In the genomic region with DNA sequence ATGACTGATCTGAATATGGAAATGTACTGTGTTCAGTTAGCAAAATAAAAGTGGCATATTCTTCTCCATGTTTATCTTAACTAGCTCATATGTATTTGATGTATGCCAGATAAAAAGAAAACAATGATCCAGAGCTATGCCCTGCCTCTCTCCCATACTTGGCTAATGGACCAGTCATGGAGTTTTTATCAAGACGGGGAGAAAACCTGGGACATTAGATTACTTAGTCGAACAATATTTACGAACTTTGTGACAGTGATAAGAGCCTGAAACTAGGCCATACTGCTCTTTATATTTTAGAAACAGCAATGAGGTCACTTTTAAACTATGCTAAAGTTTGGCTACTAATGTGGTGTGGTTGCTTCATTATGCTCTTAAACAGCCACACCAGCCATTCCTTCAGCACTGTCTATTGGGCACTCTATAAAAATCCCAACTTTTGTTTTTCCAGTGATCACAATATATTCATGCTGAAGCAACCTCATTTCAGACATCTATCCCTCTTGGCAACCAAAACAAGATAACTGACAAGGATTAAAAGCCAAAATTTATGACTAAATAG, we compare ENCODE assay signal across 1 cellular context.
TF ChIP-seq lines count a peak whose summit lies in the region.

No MANE protein-coding gene starts in this region.

TF ChIP-seq in IMR-90, 13 proteins besides CTCF, POLR2A, EP300 and RAD21:
- TF ChIP-seq NFE2L2 (IDR thresholded peaks at IDR 0.05; ENCODE audit: low read depth, low read length) (no peak), RFX5 (IDR thresholded peaks at IDR 0.05; ENCODE audit: low read depth, low read length) (no peak), BHLHE40 (IDR thresholded peaks at IDR 0.05; ENCODE audit: low read depth, low read length) (no peak), CEBPB (IDR thresholded peaks at IDR 0.05; ENCODE audit: low read depth, low read length) (no peak), SMC3 (IDR thresholded peaks at IDR 0.05; ENCODE audit: low read depth, low read length) (no peak), MAZ (IDR thresholded peaks at IDR 0.05; ENCODE audit: borderline replicate concordance, low read depth, low read length) (no peak), CHD1 (IDR thresholded peaks at IDR 0.05; ENCODE audit: low read depth, low read length) (no peak), MAFK (IDR thresholded peaks at IDR 0.05; ENCODE audit: low read depth, low read length) (no peak), RCOR1 (IDR thresholded peaks at IDR 0.05; ENCODE audit: insufficient replicate concordance, low read length) (no peak), FOS (IDR thresholded peaks at IDR 0.05; ENCODE audit: low read depth, low read length) (no peak), MXI1 (IDR thresholded peaks at IDR 0.05; ENCODE audit: borderline replicate concordance, low read depth, low read length) (no peak)
- TF ChIP-seq, protein P1, sequence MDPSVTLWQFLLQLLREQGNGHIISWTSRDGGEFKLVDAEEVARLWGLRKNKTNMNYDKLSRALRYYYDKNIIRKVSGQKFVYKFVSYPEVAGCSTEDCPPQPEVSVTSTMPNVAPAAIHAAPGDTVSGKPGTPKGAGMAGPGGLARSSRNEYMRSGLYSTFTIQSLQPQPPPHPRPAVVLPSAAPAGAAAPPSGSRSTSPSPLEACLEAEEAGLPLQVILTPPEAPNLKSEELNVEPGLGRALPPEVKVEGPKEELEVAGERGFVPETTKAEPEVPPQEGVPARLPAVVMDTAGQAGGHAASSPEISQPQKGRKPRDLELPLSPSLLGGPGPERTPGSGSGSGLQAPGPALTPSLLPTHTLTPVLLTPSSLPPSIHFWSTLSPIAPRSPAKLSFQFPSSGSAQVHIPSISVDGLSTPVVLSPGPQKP (IDR thresholded peaks at IDR 0.05; ENCODE audit: borderline replicate concordance, low read depth, low read length): no peak
- TF ChIP-seq, protein P2, sequence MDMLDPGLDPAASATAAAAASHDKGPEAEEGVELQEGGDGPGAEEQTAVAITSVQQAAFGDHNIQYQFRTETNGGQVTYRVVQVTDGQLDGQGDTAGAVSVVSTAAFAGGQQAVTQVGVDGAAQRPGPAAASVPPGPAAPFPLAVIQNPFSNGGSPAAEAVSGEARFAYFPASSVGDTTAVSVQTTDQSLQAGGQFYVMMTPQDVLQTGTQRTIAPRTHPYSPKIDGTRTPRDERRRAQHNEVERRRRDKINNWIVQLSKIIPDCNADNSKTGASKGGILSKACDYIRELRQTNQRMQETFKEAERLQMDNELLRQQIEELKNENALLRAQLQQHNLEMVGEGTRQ (IDR thresholded peaks at IDR 0.05; ENCODE audit: low read depth, low read length): no peak
